1 cellular context compared by ENCODE assay signal in genomic region chr16:89574681-89575246, GRCh38.
TF ChIP-seq lines count a peak whose summit lies in the region.

No MANE protein-coding gene starts in this region.

TF ChIP-seq in K562, 482 proteins besides CTCF, POLR2A, EP300 and RAD21 (continued from another document and continues in another):
- TF ChIP-seq RCOR1 (IDR thresholded peaks at IDR 0.05; ENCODE audit: borderline replicate concordance in 1 of 2, low read depth in 2 of 2, low read length in 2 of 2): peak in 1 of 2 experiments; percentile 66; a peak in 1 of 4 replicates
- 0 out of 2 replicates have a peak, but pooled peaks have one; percentile 37 for TF ChIP-seq ZNF583 (CRISPR knock-in tag; IDR thresholded peaks at IDR 0.05)
- TF ChIP-seq ZBTB34 (CRISPR knock-in tag; IDR thresholded peaks at IDR 0.05): no peak
- TF ChIP-seq ZFPM2 (CRISPR knock-in tag; IDR thresholded peaks at IDR 0.05): no peak
- TF ChIP-seq GTF2A2 (tag; IDR thresholded peaks at IDR 0.05): no peak
- no peak for TF ChIP-seq ZNF23 (CRISPR knock-in tag; IDR thresholded peaks at IDR 0.05)
- TF ChIP-seq POLR2G (IDR thresholded peaks at IDR 0.05; ENCODE audit: low read depth, low read length): peak; percentile 86
- TF ChIP-seq CBX5 (IDR thresholded peaks at IDR 0.05; ENCODE audit: borderline replicate concordance, low read depth): no peak; the same call in 1 of the 2 replicates
- no peak for TF ChIP-seq KLF1 (tag; IDR thresholded peaks at IDR 0.05)
- TF ChIP-seq NFXL1 (CRISPR knock-in tag; IDR thresholded peaks at IDR 0.05): no peak
- no peak for TF ChIP-seq GABPB2 (CRISPR knock-in tag; conservative IDR thresholded peaks at IDR 0.05)
- TF ChIP-seq ZBTB49 (CRISPR knock-in tag; IDR thresholded peaks at IDR 0.05; ENCODE audit: borderline replicate concordance): no peak
- TF ChIP-seq ZNF318 (IDR thresholded peaks at IDR 0.05; ENCODE audit: borderline replicate concordance in 1 of 2, low read depth in 1 of 2): no peak
- TF ChIP-seq TCFL5 (CRISPR knock-in tag; conservative IDR thresholded peaks at IDR 0.05): no peak
- peak in 1 of 2 experiments; percentile 62; a peak in 1 of 4 replicates for TF ChIP-seq KDM1A (IDR thresholded peaks at IDR 0.05)
- TF ChIP-seq E2F6 (IDR thresholded peaks at IDR 0.05; ENCODE audit: borderline replicate concordance in 1 of 2, extremely low read depth in 1 of 2, insufficient read depth in 1 of 2, insufficient read length in 1 of 2, low read depth in 1 of 2, low read length in 1 of 2, poor library complexity in 1 of 2, severe bottlenecking in 1 of 2): peak; percentile 65 to 75
- peak; percentile 43; the same call in 1 of the 2 replicates for TF ChIP-seq HDAC2 (IDR thresholded peaks at IDR 0.05)
- no peak for TF ChIP-seq ETV6 (IDR thresholded peaks at IDR 0.05; ENCODE audit: borderline replicate concordance in 1 of 2, low read depth in 2 of 2, low read length in 1 of 2)
- TF ChIP-seq ETV6 (CRISPR knock-in tag; IDR thresholded peaks at IDR 0.05; ENCODE audit: borderline replicate concordance): no peak
- no peak for TF ChIP-seq CCAR2 (IDR thresholded peaks at IDR 0.05; ENCODE audit: low read depth, low read length)
- no peak for TF ChIP-seq ZNF830 (CRISPR knock-in tag; IDR thresholded peaks at IDR 0.05)
- TF ChIP-seq ZMIZ1 (IDR thresholded peaks at IDR 0.05; ENCODE audit: low read depth in 2 of 2, low read length in 2 of 2): peak in 1 of 2 experiments; percentile 55; a peak in 1 of 4 replicates
- TF ChIP-seq SUPT5H (IDR thresholded peaks at IDR 0.05): peak; percentile 72
- TF ChIP-seq POLR3G (IDR thresholded peaks at IDR 0.05; ENCODE audit: extremely low read depth, insufficient read length, insufficient replicate concordance): no peak
- TF ChIP-seq TRIM24 (IDR thresholded peaks at IDR 0.05): peak in 1 of 2 experiments; percentile 38; a peak in 1 of 4 replicates
- TF ChIP-seq CBFB (CRISPR knock-in tag; IDR thresholded peaks at IDR 0.05): no peak
- no peak for TF ChIP-seq ARHGAP35 (IDR thresholded peaks at IDR 0.05; ENCODE audit: partially characterized antibody)
- peak; percentile 44; the same call in 1 of the 2 replicates for TF ChIP-seq NR3C1 (CRISPR knock-in tag; IDR thresholded peaks at IDR 0.05)
- no peak for TF ChIP-seq ZNF277 (CRISPR knock-in tag; IDR thresholded peaks at IDR 0.05; ENCODE audit: borderline replicate concordance)
- TF ChIP-seq ID3 (CRISPR knock-in tag; IDR thresholded peaks at IDR 0.05): no peak
- TF ChIP-seq ID3 (tag; IDR thresholded peaks at IDR 0.05): 0 out of 2 replicates have a peak, but pooled peaks have one; percentile 34
- TF ChIP-seq KDM4B (IDR thresholded peaks at IDR 0.05; ENCODE audit: borderline replicate concordance in 2 of 2, low read depth in 1 of 2): 0 out of 4 replicates have a peak, but pooled peaks of 1 of the 2 experiments have one; percentile 45
- TF ChIP-seq HMBOX1 (IDR thresholded peaks at IDR 0.05): no peak
- TF ChIP-seq NUFIP1 (IDR thresholded peaks at IDR 0.05; ENCODE audit: partially characterized antibody): no peak
- no peak for TF ChIP-seq ZEB2 (IDR thresholded peaks at IDR 0.05)
- TF ChIP-seq SNAPC5 (CRISPR knock-in tag; IDR thresholded peaks at IDR 0.05): no peak
- peak; percentile 27 for TF ChIP-seq TBP (optimal IDR thresholded peaks at IDR 0.05; ENCODE audit: low read depth, low read length)
- TF ChIP-seq CHCHD3 (CRISPR knock-in tag; IDR thresholded peaks at IDR 0.05): no peak
- no peak for TF ChIP-seq PHF21A (IDR thresholded peaks at IDR 0.05; ENCODE audit: borderline replicate concordance, low read depth)
- TF ChIP-seq MYNN (IDR thresholded peaks at IDR 0.05): no peak
- TF ChIP-seq MYNN (CRISPR knock-in tag; IDR thresholded peaks at IDR 0.05): no peak
- no peak for TF ChIP-seq ZBTB43 (CRISPR knock-in tag; IDR thresholded peaks at IDR 0.05)
